Comparison of ENCODE assay signal across 10 cellular contexts in the genomic region with DNA sequence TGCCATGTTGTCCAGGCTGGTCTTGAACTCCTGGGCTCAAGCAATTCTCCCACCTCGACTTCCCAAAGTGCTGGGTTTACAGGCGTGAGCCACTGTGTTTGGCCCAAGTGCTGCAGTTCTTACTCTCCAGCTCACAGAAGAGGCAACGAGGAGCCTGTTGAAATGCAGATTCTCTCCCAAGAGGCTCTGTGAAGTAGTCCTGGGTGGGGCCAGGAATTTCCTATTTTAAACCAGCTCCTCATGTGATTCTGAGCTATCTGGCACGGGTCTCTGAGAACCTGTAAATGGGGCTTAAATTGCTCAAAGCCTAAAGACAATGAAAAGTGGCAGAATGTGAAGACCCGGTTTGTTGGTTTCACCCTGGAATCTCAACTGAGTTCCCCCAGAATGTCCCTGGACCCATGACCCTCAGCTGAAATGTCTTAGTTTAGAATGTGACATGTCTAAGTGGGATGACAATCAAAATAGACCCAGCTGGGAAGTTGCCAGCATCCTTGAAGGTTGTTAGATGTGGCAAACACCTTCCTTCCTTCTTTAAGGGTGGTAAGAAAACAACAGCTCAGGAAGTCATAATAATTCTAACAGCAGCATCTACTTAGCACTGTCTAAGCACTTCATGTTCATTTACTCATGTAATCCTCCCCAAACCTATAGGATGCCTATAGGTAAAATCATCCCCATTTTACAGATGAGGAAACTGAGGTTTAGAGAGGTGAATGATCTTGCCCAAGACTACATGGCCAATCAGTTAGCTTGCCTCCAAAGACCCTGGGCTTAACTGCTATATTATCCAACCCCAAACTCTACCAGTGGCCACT. TPM values are rescaled to one million over a fixed set of nuclear protein-coding genes. Genes with fewer than 3 reads are reported as not detected.
DNase-seq lines count a peak whose midpoint lies in the region; ATAC-seq and TF ChIP-seq lines count a peak whose summit lies in the region.
"Had no signal": no experiment of that assay in that cellular context is flagged by ENCODE, and none has a peak within 500 bp of the region (broad histone marks: within the 10 kb centered on the region; RNA-seq: fewer than 3 reads in every experiment).

No MANE protein-coding gene starts in this region.

- peak overlapping the region; percentile 69 for H3K4me3 Mint-ChIP-seq in T-helper 2 cell treated with Interferon-gamma antibody and Interleukin-4, amounts not matched to agents 5 μg/mL and 100 μg/mL, for 36 hours
- peak overlapping the region; percentile 93 to 98 for H3K4me3 Mint-ChIP-seq in effector memory CD8-positive, alpha-beta T cell
- H3K4me3 Mint-ChIP-seq in stimulated activated effector memory CD8-positive, alpha-beta T cell treated with anti-CD3 and anti-CD28 coated beads, Interleukin-12 subunit alpha, Interleukin-12 subunit beta, amount 100 ng/mL, for 72 hours, result peak overlapping the region; percentile 83
- no peak overlapping the region for H3K4me3 Mint-ChIP-seq in Calu3 (ENCODE audit: low read depth, unreplicated experiment)

- H3K4me1 Mint-ChIP-seq in T-helper 2 cell treated with Interferon-gamma antibody and Interleukin-4, amounts not matched to agents 5 μg/mL and 100 μg/mL, for 36 hours (ENCODE audit: low read depth), result peaks cover 58% of the 10 kb centered on the region
- H3K4me1 Mint-ChIP-seq in effector memory CD8-positive, alpha-beta T cell (ENCODE audit: low read depth in 2 of 2), result peaks cover 46 to 60% of the 10 kb centered on the region in 2 donors
- peaks cover 68% of the 10 kb centered on the region for H3K4me1 Mint-ChIP-seq in stimulated activated effector memory CD8-positive, alpha-beta T cell treated with anti-CD3 and anti-CD28 coated beads, Interleukin-12 subunit alpha, Interleukin-12 subunit beta, amount 100 ng/mL, for 72 hours
- H3K4me1 Mint-ChIP-seq in Calu3 (ENCODE audit: low read depth, unreplicated experiment), result peaks cover 11% of the 10 kb centered on the region

- H3K9me3 ChIP-seq in aorta (ENCODE audit: control insufficient read depth, low read length), result no peaks in the 10 kb centered on the region
- H3K9me3 ChIP-seq: gastrocnemius medialis, testis had no signal

- DNase-seq in Jurkat, Clone E6-1 (ENCODE audit: low read depth, low spot score), result peak; percentile 91
- DNase-seq in T-helper 2 cell treated with Interferon-gamma antibody and Interleukin-4, amounts not matched to agents 5 μg/mL and 100 μg/mL, for 36 hours (ENCODE audit: low spot score), result no peak
- peak; percentile 60 to 64 (median 64) for DNase-seq in effector memory CD8-positive, alpha-beta T cell
- DNase-seq in stimulated activated effector memory CD8-positive, alpha-beta T cell treated with anti-CD3 and anti-CD28 coated beads, Interleukin-12 subunit alpha, Interleukin-12 subunit beta, amount 100 ng/mL, for 72 hours (ENCODE audit: low spot score in 2 of 2), result no peak
- DNase-seq in DMS79 treated with DMSO at 0.1 percent for 48 hours (lab: John Stamatoyannopoulos, UW), result no peak
- no peak for DNase-seq in Calu3
- no peak for DNase-seq in aorta
- DNase-seq: NCI-H524 treated with DMSO at 0.1 percent for 48 hours, testis had no signal

- no TSS peak for BruUV-seq in Calu3 (replicated peaks; lab: Mats Ljungman, UMichigan)

- intact Hi-C loops in Calu3 (cut with micrococcal nuclease; ENCODE audit: unreplicated experiment) (no loop called here), aorta (cut with DNase I) (loop anchor here in 1 of 2 donors (5.0 kb wide), 1 partner anchor 411 kb away; no protein-coding TSS in a partner anchor)

- no peaks in the 10 kb centered on the region for H3K27me3 ChIP-seq in aorta (ENCODE audit: control insufficient read depth in 1 of 2, insufficient read depth in 2 of 2, low read length in 1 of 2)
- H3K27me3 ChIP-seq: gastrocnemius medialis, testis had no signal

- TF ChIP-seq CTCF in Calu3 (IDR thresholded peaks at IDR 0.05; ENCODE audit: unreplicated experiment), result no peak

- no peaks in the 10 kb centered on the region for H3K36me3 ChIP-seq in aorta (ENCODE audit: control insufficient read depth in 1 of 2, insufficient read depth in 2 of 2, low read length in 1 of 2)
- H3K36me3 ChIP-seq: gastrocnemius medialis had no signal

- 63 to 71% methylated on average over 5 of the region's 5 CpGs for WGBS in aorta, 2 donors

- H3K4me3 ChIP-seq in Jurkat, Clone E6-1 (ENCODE audit: low read length), result no peak overlapping the region
- no peak overlapping the region for H3K4me3 ChIP-seq in aorta (ENCODE audit: low read length in 2 of 2)
- H3K4me3 ChIP-seq: gastrocnemius medialis, testis had no signal

- H3K36me3 Mint-ChIP-seq in T-helper 2 cell treated with Interferon-gamma antibody and Interleukin-4, amounts not matched to agents 5 μg/mL and 100 μg/mL, for 36 hours (ENCODE audit: low read depth), result peaks cover 63% of the 10 kb centered on the region
- peaks cover 59% of the 10 kb centered on the region for H3K36me3 Mint-ChIP-seq in effector memory CD8-positive, alpha-beta T cell (ENCODE audit: insufficient read depth)
- H3K36me3 Mint-ChIP-seq in stimulated activated effector memory CD8-positive, alpha-beta T cell treated with anti-CD3 and anti-CD28 coated beads, Interleukin-12 subunit alpha, Interleukin-12 subunit beta, amount 100 ng/mL, for 72 hours, result peaks cover 78% of the 10 kb centered on the region
- peaks cover 10% of the 10 kb centered on the region for H3K36me3 Mint-ChIP-seq in Calu3 (ENCODE audit: insufficient read depth, unreplicated experiment)

- H3K9me3 Mint-ChIP-seq in T-helper 2 cell treated with Interferon-gamma antibody and Interleukin-4, amounts not matched to agents 5 μg/mL and 100 μg/mL, for 36 hours, result peaks cover 6% of the 10 kb centered on the region
- H3K9me3 Mint-ChIP-seq in effector memory CD8-positive, alpha-beta T cell, result no peaks in the 10 kb centered on the region
- H3K9me3 Mint-ChIP-seq in stimulated activated effector memory CD8-positive, alpha-beta T cell treated with anti-CD3 and anti-CD28 coated beads, Interleukin-12 subunit alpha, Interleukin-12 subunit beta, amount 100 ng/mL, for 72 hours, result no peaks in the 10 kb centered on the region
- H3K9me3 Mint-ChIP-seq in Calu3 (ENCODE audit: low read depth, unreplicated experiment), result no peaks in the 10 kb centered on the region

- H3K27ac ChIP-seq in aorta (ENCODE audit: low read depth in 1 of 2, low read length in 2 of 2), result no peak overlapping the region
- H3K27ac ChIP-seq: testis had no signal

- CTCF ChIA-PET in Calu3 (lab: Charles Lee), result interaction anchor here (0.5 to 1.1 kb wide), 2 partner anchors 137 to 294 kb away, joined by 3 read pairs; partner anchors contain the start of genes MRPS6 and SLC5A3

- H3K4me1 ChIP-seq in aorta (ENCODE audit: control insufficient read depth in 1 of 2, insufficient read depth in 2 of 2, low read length in 2 of 2), result no peaks in the 10 kb centered on the region
- H3K4me1 ChIP-seq: testis had no signal

- H3K27me3 Mint-ChIP-seq in T-helper 2 cell treated with Interferon-gamma antibody and Interleukin-4, amounts not matched to agents 5 μg/mL and 100 μg/mL, for 36 hours (ENCODE audit: low read depth), result no peaks in the 10 kb centered on the region
- H3K27me3 Mint-ChIP-seq in effector memory CD8-positive, alpha-beta T cell, result no peaks in the 10 kb centered on the region
- H3K27me3 Mint-ChIP-seq in Calu3 (ENCODE audit: unreplicated experiment), result no peaks in the 10 kb centered on the region

- H3K27ac Mint-ChIP-seq in T-helper 2 cell treated with Interferon-gamma antibody and Interleukin-4, amounts not matched to agents 5 μg/mL and 100 μg/mL, for 36 hours, result peak overlapping the region; percentile 88
- peak overlapping the region; percentile 99 for H3K27ac Mint-ChIP-seq in effector memory CD8-positive, alpha-beta T cell
- H3K27ac Mint-ChIP-seq in stimulated activated effector memory CD8-positive, alpha-beta T cell treated with anti-CD3 and anti-CD28 coated beads, Interleukin-12 subunit alpha, Interleukin-12 subunit beta, amount 100 ng/mL, for 72 hours, result peak overlapping the region; percentile 96
- H3K27ac Mint-ChIP-seq in Calu3 (ENCODE audit: unreplicated experiment), result no peak overlapping the region

- ATAC-seq in effector memory CD8-positive, alpha-beta T cell (replicated peaks), result peak; percentile 70
- no peak for ATAC-seq in stimulated activated effector memory CD8-positive, alpha-beta T cell treated with anti-CD3 and anti-CD28 coated beads, Interleukin-12 subunit alpha, Interleukin-12 subunit beta, amount 100 ng/mL, for 72 hours
- no peak for ATAC-seq in aorta (ENCODE audit: low FRiP score)

RNA-seq across cellular contexts. Expression of gene ATP5PO, which starts 20.8 kb away (rescaled TPM):
- 569 TPM for polyA plus RNA-seq in Jurkat, Clone E6-1 (2012; ENCODE audit: insufficient read depth, insufficient read length)
- total RNA-seq in Calu3 (2022), result 125 and 130 TPM in 2 replicates
- total RNA-seq in aorta, result 100 to 1,000 TPM; 112 to 119 TPM
- 100 to 1,000 TPM; 234 to 461 TPM for polyA plus RNA-seq in aorta

Comparison
In these comparisons a context has a peak if more than half of its experiments do, and no peak if none do; other contexts are left out.
1. DNase-seq: peak in Jurkat, Clone E6-1 (single experiment) and effector memory CD8-positive, alpha-beta T cell (3 of 3); none in T-helper 2 cell treated with Interferon-gamma antibody and Interleukin-4, amounts not matched to agents 5 μg/mL and 100 μg/mL, for 36 hours (single experiment), stimulated activated effector memory CD8-positive, alpha-beta T cell treated with anti-CD3 and anti-CD28 coated beads, Interleukin-12 subunit alpha, Interleukin-12 subunit beta, amount 100 ng/mL, for 72 hours (0 of 2), DMS79 treated with DMSO at 0.1 percent for 48 hours (single experiment), Calu3 (single experiment) and aorta (0 of 2).